Comparison of ENCODE assay signal across 2 cellular contexts in the genomic region with DNA sequence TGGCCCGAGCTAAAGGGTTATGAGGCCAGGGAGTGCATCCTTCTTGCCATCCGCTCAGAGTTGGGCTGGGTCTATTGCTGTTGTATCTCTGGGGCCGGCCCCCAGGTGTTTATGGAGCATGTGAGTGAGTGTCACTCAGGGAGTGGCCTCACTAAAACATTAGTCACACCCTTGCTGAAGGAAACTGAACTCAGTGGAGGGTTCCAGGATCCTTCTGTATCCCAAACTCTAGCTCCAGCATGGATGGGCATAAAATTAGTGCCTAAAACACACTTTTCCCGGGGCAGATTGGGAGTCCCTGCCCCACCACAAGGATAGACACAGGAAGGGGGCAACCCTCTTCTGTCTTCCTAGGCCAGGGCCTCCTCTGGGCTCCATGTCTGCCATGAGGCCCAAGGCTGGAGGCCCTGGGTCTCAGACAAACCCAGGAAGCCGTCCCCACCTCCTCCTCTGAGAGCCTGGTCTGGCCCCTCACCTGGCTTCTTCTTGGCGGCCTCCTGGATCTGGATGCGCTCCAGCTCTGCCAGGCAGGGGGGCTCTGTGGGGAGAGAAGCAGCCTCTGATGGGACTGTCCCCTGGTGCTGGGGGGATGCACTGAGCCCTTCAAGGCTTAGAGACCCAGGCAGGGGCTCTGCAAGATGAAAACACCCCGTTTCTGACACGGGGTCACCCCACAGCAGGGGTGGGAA.
TF ChIP-seq lines count a peak whose summit lies in the region.

No MANE protein-coding gene starts in this region.

TF ChIP-seq in K562, 482 proteins besides CTCF, POLR2A, EP300 and RAD21:
- 0 out of 2 replicates have a peak, but pooled peaks have one; percentile 12 for TF ChIP-seq JUN (IDR thresholded peaks at IDR 0.05; ENCODE audit: borderline replicate concordance, low read depth, low read length)
- TF ChIP-seq JUN (CRISPR knock-in tag; IDR thresholded peaks at IDR 0.05; ENCODE audit: borderline replicate concordance): no peak
- TF ChIP-seq FOSL1 (tag; conservative IDR thresholded peaks at IDR 0.05): peak; percentile 74
- TF ChIP-seq, protein P1, sequence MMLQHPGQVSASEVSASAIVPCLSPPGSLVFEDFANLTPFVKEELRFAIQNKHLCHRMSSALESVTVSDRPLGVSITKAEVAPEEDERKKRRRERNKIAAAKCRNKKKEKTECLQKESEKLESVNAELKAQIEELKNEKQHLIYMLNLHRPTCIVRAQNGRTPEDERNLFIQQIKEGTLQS (IDR thresholded peaks at IDR 0.05): peak; percentile 50; the same call in 1 of the 2 replicates
- TF ChIP-seq, protein P1 (CRISPR knock-in tag; conservative IDR thresholded peaks at IDR 0.05): no peak
- TF ChIP-seq JUND (IDR thresholded peaks at IDR 0.05; ENCODE audit: borderline replicate concordance, low read depth, low read length): no peak
- no peak for TF ChIP-seq JUND (tag; IDR thresholded peaks at IDR 0.05; ENCODE audit: borderline replicate concordance, low read depth, low read length)
- no peak for TF ChIP-seq MCM3 (IDR thresholded peaks at IDR 0.05)
- TF ChIP-seq FOXK2 (conservative IDR thresholded peaks at IDR 0.05 in 1 of 2, IDR thresholded peaks at IDR 0.05 in 1 of 2; ENCODE audit: low read depth in 2 of 2): 0 out of 4 replicates have a peak, but pooled peaks of 1 of the 2 experiments have one; percentile 20
- TF ChIP-seq, protein P2, sequence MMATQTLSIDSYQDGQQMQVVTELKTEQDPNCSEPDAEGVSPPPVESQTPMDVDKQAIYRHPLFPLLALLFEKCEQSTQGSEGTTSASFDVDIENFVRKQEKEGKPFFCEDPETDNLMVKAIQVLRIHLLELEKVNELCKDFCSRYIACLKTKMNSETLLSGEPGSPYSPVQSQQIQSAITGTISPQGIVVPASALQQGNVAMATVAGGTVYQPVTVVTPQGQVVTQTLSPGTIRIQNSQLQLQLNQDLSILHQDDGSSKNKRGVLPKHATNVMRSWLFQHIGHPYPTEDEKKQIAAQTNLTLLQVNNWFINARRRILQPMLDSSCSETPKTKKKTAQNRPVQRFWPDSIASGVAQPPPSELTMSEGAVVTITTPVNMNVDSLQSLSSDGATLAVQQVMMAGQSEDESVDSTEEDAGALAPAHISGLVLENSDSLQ (IDR thresholded peaks at IDR 0.05): peak; percentile 78
- no peak for TF ChIP-seq HLTF (IDR thresholded peaks at IDR 0.05)
- TF ChIP-seq ZNF717 (CRISPR knock-in tag; IDR thresholded peaks at IDR 0.05): no peak
- peak; percentile 48; the same call in 1 of the 2 replicates for TF ChIP-seq L3MBTL2 (IDR thresholded peaks at IDR 0.05)
- TF ChIP-seq SRF (CRISPR knock-in tag; IDR thresholded peaks at IDR 0.05): 0 out of 4 replicates have a peak, but pooled peaks of 1 of the 2 experiments have one; percentile 6

TF ChIP-seq in HepG2, 621 proteins besides CTCF, POLR2A, EP300 and RAD21:
- TF ChIP-seq TRIM24 (CRISPR knock-in tag; IDR thresholded peaks at IDR 0.05) (no peak), MIER3 (CRISPR knock-in tag; IDR thresholded peaks at IDR 0.05; ENCODE audit: borderline replicate concordance) (no peak), SOX6 (IDR thresholded peaks at IDR 0.05) (no peak), SOX6 (CRISPR knock-in tag; IDR thresholded peaks at IDR 0.05) (no peak), YEATS4 (CRISPR knock-in tag; IDR thresholded peaks at IDR 0.05; ENCODE audit: borderline replicate concordance) (no peak), ZNF878 (CRISPR knock-in tag; IDR thresholded peaks at IDR 0.05) (no peak), ARNT (IDR thresholded peaks at IDR 0.05) (no peak), ZNF619 (CRISPR knock-in tag; IDR thresholded peaks at IDR 0.05) (no peak), ZNF720 (CRISPR knock-in tag; IDR thresholded peaks at IDR 0.05) (no peak), ZNF337 (CRISPR knock-in tag; IDR thresholded peaks at IDR 0.05; ENCODE audit: borderline replicate concordance, low read depth) (no peak), YY1 (IDR thresholded peaks at IDR 0.05; ENCODE audit: insufficient read depth, insufficient replicate concordance, low read depth, low read length) (no peak)
- TF ChIP-seq, protein P3, sequence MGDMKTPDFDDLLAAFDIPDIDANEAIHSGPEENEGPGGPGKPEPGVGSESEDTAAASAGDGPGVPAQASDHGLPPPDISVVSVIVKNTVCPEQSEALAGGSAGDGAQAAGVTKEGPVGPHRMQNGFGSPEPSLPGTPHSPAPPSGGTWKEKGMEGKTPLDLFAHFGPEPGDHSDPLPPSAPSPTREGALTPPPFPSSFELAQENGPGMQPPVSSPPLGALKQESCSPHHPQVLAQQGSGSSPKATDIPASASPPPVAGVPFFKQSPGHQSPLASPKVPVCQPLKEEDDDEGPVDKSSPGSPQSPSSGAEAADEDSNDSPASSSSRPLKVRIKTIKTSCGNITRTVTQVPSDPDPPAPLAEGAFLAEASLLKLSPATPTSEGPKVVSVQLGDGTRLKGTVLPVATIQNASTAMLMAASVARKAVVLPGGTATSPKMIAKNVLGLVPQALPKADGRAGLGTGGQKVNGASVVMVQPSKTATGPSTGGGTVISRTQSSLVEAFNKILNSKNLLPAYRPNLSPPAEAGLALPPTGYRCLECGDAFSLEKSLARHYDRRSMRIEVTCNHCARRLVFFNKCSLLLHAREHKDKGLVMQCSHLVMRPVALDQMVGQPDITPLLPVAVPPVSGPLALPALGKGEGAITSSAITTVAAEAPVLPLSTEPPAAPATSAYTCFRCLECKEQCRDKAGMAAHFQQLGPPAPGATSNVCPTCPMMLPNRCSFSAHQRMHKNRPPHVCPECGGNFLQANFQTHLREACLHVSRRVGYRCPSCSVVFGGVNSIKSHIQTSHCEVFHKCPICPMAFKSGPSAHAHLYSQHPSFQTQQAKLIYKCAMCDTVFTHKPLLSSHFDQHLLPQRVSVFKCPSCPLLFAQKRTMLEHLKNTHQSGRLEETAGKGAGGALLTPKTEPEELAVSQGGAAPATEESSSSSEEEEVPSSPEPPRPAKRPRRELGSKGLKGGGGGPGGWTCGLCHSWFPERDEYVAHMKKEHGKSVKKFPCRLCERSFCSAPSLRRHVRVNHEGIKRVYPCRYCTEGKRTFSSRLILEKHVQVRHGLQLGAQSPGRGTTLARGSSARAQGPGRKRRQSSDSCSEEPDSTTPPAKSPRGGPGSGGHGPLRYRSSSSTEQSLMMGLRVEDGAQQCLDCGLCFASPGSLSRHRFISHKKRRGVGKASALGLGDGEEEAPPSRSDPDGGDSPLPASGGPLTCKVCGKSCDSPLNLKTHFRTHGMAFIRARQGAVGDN (CRISPR knock-in tag; IDR thresholded peaks at IDR 0.05): no peak
- TF ChIP-seq, protein P4, sequence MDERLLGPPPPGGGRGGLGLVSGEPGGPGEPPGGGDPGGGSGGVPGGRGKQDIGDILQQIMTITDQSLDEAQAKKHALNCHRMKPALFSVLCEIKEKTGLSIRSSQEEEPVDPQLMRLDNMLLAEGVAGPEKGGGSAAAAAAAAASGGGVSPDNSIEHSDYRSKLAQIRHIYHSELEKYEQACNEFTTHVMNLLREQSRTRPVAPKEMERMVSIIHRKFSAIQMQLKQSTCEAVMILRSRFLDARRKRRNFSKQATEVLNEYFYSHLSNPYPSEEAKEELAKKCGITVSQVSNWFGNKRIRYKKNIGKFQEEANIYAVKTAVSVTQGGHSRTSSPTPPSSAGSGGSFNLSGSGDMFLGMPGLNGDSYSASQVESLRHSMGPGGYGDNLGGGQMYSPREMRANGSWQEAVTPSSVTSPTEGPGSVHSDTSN (CRISPR knock-in tag; IDR thresholded peaks at IDR 0.05): no peak
- TF ChIP-seq, protein P5, sequence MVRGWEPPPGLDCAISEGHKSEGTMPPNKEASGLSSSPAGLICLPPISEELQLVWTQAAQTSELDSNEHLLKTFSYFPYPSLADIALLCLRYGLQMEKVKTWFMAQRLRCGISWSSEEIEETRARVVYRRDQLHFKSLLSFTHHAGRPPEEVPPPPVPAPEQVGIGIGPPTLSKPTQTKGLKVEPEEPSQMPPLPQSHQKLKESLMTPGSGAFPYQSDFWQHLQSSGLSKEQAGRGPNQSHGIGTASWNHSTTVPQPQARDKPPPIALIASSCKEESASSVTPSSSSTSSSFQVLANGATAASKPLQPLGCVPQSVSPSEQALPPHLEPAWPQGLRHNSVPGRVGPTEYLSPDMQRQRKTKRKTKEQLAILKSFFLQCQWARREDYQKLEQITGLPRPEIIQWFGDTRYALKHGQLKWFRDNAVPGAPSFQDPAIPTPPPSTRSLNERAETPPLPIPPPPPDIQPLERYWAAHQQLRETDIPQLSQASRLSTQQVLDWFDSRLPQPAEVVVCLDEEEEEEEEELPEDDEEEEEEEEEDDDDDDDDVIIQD (CRISPR knock-in tag; IDR thresholded peaks at IDR 0.05; ENCODE audit: low read depth): no peak
- TF ChIP-seq, protein P6, sequence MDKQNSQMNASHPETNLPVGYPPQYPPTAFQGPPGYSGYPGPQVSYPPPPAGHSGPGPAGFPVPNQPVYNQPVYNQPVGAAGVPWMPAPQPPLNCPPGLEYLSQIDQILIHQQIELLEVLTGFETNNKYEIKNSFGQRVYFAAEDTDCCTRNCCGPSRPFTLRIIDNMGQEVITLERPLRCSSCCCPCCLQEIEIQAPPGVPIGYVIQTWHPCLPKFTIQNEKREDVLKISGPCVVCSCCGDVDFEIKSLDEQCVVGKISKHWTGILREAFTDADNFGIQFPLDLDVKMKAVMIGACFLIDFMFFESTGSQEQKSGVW (CRISPR knock-in tag; IDR thresholded peaks at IDR 0.05; ENCODE audit: borderline replicate concordance): no peak
